In genomic region chr10:25015927-25016348, GRCh38 we compare ENCODE assay signal across 8 cellular contexts. TPM values are rescaled to one million over a fixed set of nuclear protein-coding genes. Genes with fewer than 3 reads are reported as not detected.
A peak's percentile ranks its signal among the peaks of the same experiment; 100 is the strongest.
DNase-seq lines count a peak whose midpoint lies in the region; ATAC-seq, FAIRE-seq and TF ChIP-seq lines count a peak whose summit lies in the region.

Gene ENKUR, minus strand, starts transcription at chr10:25016158. Its CDS starts 222 bp downstream, at chr10:25015936.

- H3K27ac ChIP-seq in kidney (ENCODE audit: low read depth in 2 of 2, low read length in 2 of 2): peak within 1 kb of the TSS; percentile 94 to 97

- H3K9ac ChIP-seq in kidney (ENCODE audit: low read length in 2 of 2): peak within 1 kb of the TSS; percentile 86 to 96

- no peaks in the 10 kb centered on the region for H3K9me3 ChIP-seq in kidney (ENCODE audit: control insufficient read depth in 1 of 2, low read length in 2 of 2)

- H3K36me3 ChIP-seq in kidney (ENCODE audit: control insufficient read depth in 1 of 2, insufficient read depth in 2 of 2, low read length in 2 of 2): no peaks in the 10 kb centered on the region

- FAIRE-seq in GM19239 (lab: Jason Lieb, UNC) (no peak), kidney (lab: Jason Lieb, UNC) (no peak)

- peaks cover 3 to 15% of the 10 kb centered on the region in 2 donors for H3K4me1 ChIP-seq in kidney (ENCODE audit: control insufficient read depth in 1 of 2, insufficient read depth in 1 of 2, low read depth in 1 of 2, low read length in 2 of 2)

- intact Hi-C loops in kidney (cut with DNase I): no loop called here

- TF ChIP-seq CTCF in AG09319 (IDR thresholded peaks at IDR 0.05; ENCODE audit: low read depth, low read length): no peak
- no peak for TF ChIP-seq CTCF in kidney (IDR thresholded peaks at IDR 0.05; ENCODE audit: borderline replicate concordance, extremely low read depth, insufficient read depth)

- H3K4me3 ChIP-seq in kidney (ENCODE audit: low read length in 2 of 2): peak within 1 kb of the TSS; percentile 94 to 96

- DNase-seq in AG09319 (ENCODE audit: extremely low read depth, low read depth): peak; percentile 75
- DNase-seq in GM19239 (ENCODE audit: insufficient read length, low spot score): peak; percentile 62
- peak; percentile 83 for DNase-seq in NCI-H446 treated with DMSO at 0.1 percent for 48 hours (lab: John Stamatoyannopoulos, UW)
- peak; percentile 88 for DNase-seq in activated CD4-positive, alpha-beta T cell treated with anti-CD3 and anti-CD28 coated beads for 1 hour
- DNase-seq in cerebellum (ENCODE audit: low spot score): peak; percentile 90
- DNase-seq in kidney: peak; percentile 96
- DNase-seq in stimulated activated CD4-positive, alpha-beta T cell treated with anti-CD3 and anti-CD28 coated beads, Interleukin-12 subunit alpha, Interleukin-12 subunit beta, amount 100 ng/mL, for 48 hours (ENCODE audit: low read depth in 2 of 3, low spot score in 1 of 3): peak; percentile 83 to 90 (median 90)

- peak; percentile 69 for ATAC-seq in HG03432 (IDR thresholded peaks at IDR 0.05; ENCODE audit: unreplicated experiment)

RNA-seq across cellular contexts. Expression of gene ENKUR, which starts in this region (rescaled TPM):
- total RNA-seq in cerebellum (6.4 TPM), kidney (0.41 TPM)
- polyA plus RNA-seq in kidney (ENCODE audit: insufficient read depth, low read depth, low replicate concordance): 0.73 TPM

Comparison
In these comparisons a context has a peak if more than half of its experiments do, and no peak if none do; other contexts are left out.
1. Peak in every context shown above with its lines: DNase-seq, ATAC-seq, H3K4me3 ChIP-seq and H3K27ac ChIP-seq.
2. Peak in DNase-seq, H3K4me3 ChIP-seq, H3K27ac ChIP-seq and H3K9ac ChIP-seq in kidney; RNA of the gene not detected or under 1 TPM.